Comparison of ENCODE assay signal across 8 cellular contexts in genomic region chr20:63626424-63627128, GRCh38. TPM values are rescaled to one million over a fixed set of nuclear protein-coding genes. Genes with fewer than 3 reads are reported as not detected.
DNase-seq lines count a peak whose midpoint lies in the region; ATAC-seq, FAIRE-seq and TF ChIP-seq lines count a peak whose summit lies in the region.

Gene GMEB2 (minus strand): TSS chr20:63627101. CDS start chr20:63619397, 7,704 bp downstream.

- FAIRE-seq in HepG2 (lab: Jason Lieb, UNC): no peak

- no peaks in the 10 kb centered on the region for H4K20me1 ChIP-seq in HepG2 (ENCODE audit: insufficient read depth, low read length)

- H3K9ac ChIP-seq in colonic mucosa (ENCODE audit: low read depth in 2 of 2, low read length in 2 of 2): peak within 1 kb of the TSS; percentile 89 to 100
- peak within 1 kb of the TSS; percentile 94 for H3K9ac ChIP-seq in HepG2 (ENCODE audit: insufficient read depth, low read depth, low read length)

- POLR2A ChIA-PET in HepG2 (lab: Yijun Ruan, JAX): interaction anchor here (0.6 to 4.6 kb wide), 32 partner anchors 8 to 1258 kb away, joined by 3 to 45 read pairs (median 4); partner anchors contain the start of genes ARFRP1, C20orf204, HELZ2 and PPDPF

- no TSS peak for BruUV-seq in HepG2 (replicated peaks; lab: Mats Ljungman, UMichigan)

- CTCF ChIA-PET in HepG2 (lab: Yijun Ruan, JAX; ENCODE audit: low intra/inter-chr PET ratio, low total read pairs): no interaction called here

- ATAC-seq in HG02840 (IDR thresholded peaks at IDR 0.05; ENCODE audit: low FRiP score, unreplicated experiment): peak; percentile 43
- peak; percentile 27 for ATAC-seq in HepG2

- no peak for TF ChIP-seq CTCF in WI38 (IDR thresholded peaks at IDR 0.05; ENCODE audit: low read depth, low read length)
- TF ChIP-seq CTCF in colonic mucosa (IDR thresholded peaks at IDR 0.05): no peak
- no peak for TF ChIP-seq CTCF in HepG2 (CRISPR knock-in tag; IDR thresholded peaks at IDR 0.05)

- intact Hi-C loops in colonic mucosa (cut with DNase I) (no loop called here), HepG2 (cut with micrococcal nuclease; ENCODE audit: unreplicated experiment) (loop anchor here (5.0 kb wide), 1 partner anchor 89 kb away; the partner anchor contains the start of gene PTK6)

- H3K4me3 ChIP-seq in WI38 (ENCODE audit: low read depth, low read length): peak within 1 kb of the TSS; percentile 94
- peak within 1 kb of the TSS; percentile 78 for H3K4me3 ChIP-seq in colonic mucosa
- H3K4me3 ChIP-seq in HepG2 (replicated peaks in 1 of 3; ENCODE audit: insufficient read depth in 1 of 3, low read depth in 2 of 3, low read length in 3 of 3): peak within 1 kb of the TSS; percentile 83 to 100 (median 98)

- H3K4me1 ChIP-seq in colonic mucosa (no peaks in the 10 kb centered on the region), HepG2 (ENCODE audit: insufficient read depth, low read length) (peaks cover 51% of the 10 kb centered on the region)

- TF ChIP-seq EP300 in HepG2 (IDR thresholded peaks at IDR 0.05; ENCODE audit: low read depth in 2 of 2, low read length in 2 of 2) (no peak), HepG2 (CRISPR knock-in tag; IDR thresholded peaks at IDR 0.05; ENCODE audit: borderline replicate concordance) (no peak)

- H3K4me2 ChIP-seq in HepG2 (ENCODE audit: low read depth, low read length): peak within 1 kb of the TSS; percentile 99

- H3K27me3 ChIP-seq in colonic mucosa: no peaks in the 10 kb centered on the region
- H3K27me3 ChIP-seq in HepG2 (ENCODE audit: control insufficient read depth in 1 of 2, insufficient read depth in 2 of 2, low read length in 2 of 2): no peaks in the 10 kb centered on the region; a peak in 1 of 5 replicates

- H3K79me2 ChIP-seq in HepG2 (ENCODE audit: insufficient read depth, low read length): peaks cover 34% of the 10 kb centered on the region

- H3K9me3 ChIP-seq in colonic mucosa: no peaks in the 10 kb centered on the region
- no peaks in the 10 kb centered on the region for H3K9me3 ChIP-seq in HepG2 (ENCODE audit: low read length)

- TF ChIP-seq POLR2A in HepG2 (IDR thresholded peaks at IDR 0.05; ENCODE audit: insufficient read depth in 1 of 2, low read depth in 2 of 2, low read length in 2 of 2): peak; percentile 44 to 83; a peak in 3 of 4 replicates

- TF ChIP-seq RAD21 in HepG2 (CRISPR knock-in tag; IDR thresholded peaks at IDR 0.05): peak; percentile 67

- WGBS in HepG2 (ENCODE audit: low lambda C conversion rate): 1% methylated on average over 13 of the region's 114 CpGs

- peak within 1 kb of the TSS; percentile 92 for H3K27ac ChIP-seq in colonic mucosa
- H3K27ac ChIP-seq in HepG2 (ENCODE audit: extremely low read length, insufficient read depth, low read length): peak within 1 kb of the TSS; percentile 86

- no peak within 1 kb of the TSS for H2AFZ ChIP-seq in HepG2 (ENCODE audit: low read length)

- no peaks in the 10 kb centered on the region for H3K36me3 ChIP-seq in colonic mucosa
- H3K36me3 ChIP-seq in HepG2 (replicated peaks in 1 of 2; ENCODE audit: control insufficient read depth in 1 of 2, insufficient read depth in 2 of 2, low read length in 2 of 2): peaks cover 0 to 2% of the 10 kb centered on the region in 2 experiments; a peak in 1 of 5 replicates

- DNase-seq in NCI-H2081 (lab: John Stamatoyannopoulos, UW) (peak; percentile 77 to 83), NCI-H2081 treated with DMSO at 0.1 percent for 48 hours (lab: John Stamatoyannopoulos, UW) (no peak), NCI-H2107 treated with DMSO at 0.1 percent for 48 hours (lab: John Stamatoyannopoulos, UW; ENCODE audit: unreplicated experiment) (peak; percentile 50), colonic mucosa (peak; percentile 61), HepG2 (ENCODE audit: low spot score) (peak; percentile 69)
- peak; percentile 59 to 93 for DNase-seq in stimulated activated CD4-positive, alpha-beta T cell treated with anti-CD3 and anti-CD28 coated beads, Interleukin-2, amount 100 ng/mL, for 48 hours

- in situ Hi-C loops in HepG2 (cut with HindIII; ENCODE audit: extremely low pct_ligation_motif_present, low pct_unique_long_range_greater_than_20kb): no loop called here

TF ChIP-seq in HepG2, 621 proteins besides CTCF, POLR2A, EP300 and RAD21 (continues in another document):
- TF ChIP-seq ZNF766 (CRISPR knock-in tag; IDR thresholded peaks at IDR 0.05; ENCODE audit: borderline replicate concordance) (peak; percentile 81; the same call in 1 of the 2 replicates), ZNF160 (CRISPR knock-in tag; IDR thresholded peaks at IDR 0.05) (peak; percentile 91), ELF3 (CRISPR knock-in tag; IDR thresholded peaks at IDR 0.05) (peak; percentile 31; the same call in 1 of the 2 replicates), ZNF234 (CRISPR knock-in tag; conservative IDR thresholded peaks at IDR 0.05) (0 out of 2 replicates have a peak, but pooled peaks have one; percentile 73), KDM3A (CRISPR knock-in tag; IDR thresholded peaks at IDR 0.05; ENCODE audit: low read depth) (0 out of 2 replicates have a peak, but pooled peaks have one; percentile 23), ZFP90 (CRISPR knock-in tag; IDR thresholded peaks at IDR 0.05; ENCODE audit: borderline replicate concordance) (peak; percentile 85), ELK4 (CRISPR knock-in tag; IDR thresholded peaks at IDR 0.05; ENCODE audit: borderline replicate concordance) (no peak), FOXO1 (CRISPR knock-in tag; IDR thresholded peaks at IDR 0.05) (no peak; the same call in 1 of the 2 replicates), GABPA (IDR thresholded peaks at IDR 0.05; ENCODE audit: low read depth, low read length) (peak; percentile 49), GABPA (CRISPR knock-in tag; IDR thresholded peaks at IDR 0.05; ENCODE audit: low read depth) (no peak), ZNF562 (CRISPR knock-in tag; IDR thresholded peaks at IDR 0.05; ENCODE audit: borderline replicate concordance) (no peak)

RNA-seq across cellular contexts. Expression of gene GMEB2, which starts in this region (rescaled TPM):
- total RNA-seq in colonic mucosa: 10 to 100 TPM; 11.5 to 14.8 TPM
- total RNA-seq in HepG2 (2016; rRNA removed; fragmentation: Illumina TruSeq; extraction: Trizol): 11.6 and 12.4 TPM in 2 replicates
- 2.2 and 2.3 TPM in 2 replicates for total RNA-seq in HepG2 (2016; cell fraction: cytosol; rRNA removed; fragmentation: Illumina TruSeq; extraction: Trizol; ENCODE audit: low read depth)
- 9.6 and 12.4 TPM in 2 replicates for total RNA-seq in HepG2 (2016; cell fraction: insoluble cytoplasmic fraction; rRNA removed; fragmentation: Illumina TruSeq; extraction: Trizol)
- total RNA-seq in HepG2 (2016; cell fraction: membrane; rRNA removed; fragmentation: Illumina TruSeq; extraction: Trizol): 6.9 and 7.8 TPM in 2 replicates
- total RNA-seq in HepG2 (2016; cell fraction: nucleus; rRNA removed; fragmentation: Illumina TruSeq; extraction: Trizol): 7.8 and 10.3 TPM in 2 replicates
- 10.6 and 11.5 TPM in 2 replicates for polyA plus RNA-seq in HepG2 (2011; rRNA removed)
- polyA plus RNA-seq in HepG2 (2011; cell fraction: cytosol; rRNA removed): 8.5 and 9.9 TPM in 2 replicates
- polyA plus RNA-seq in HepG2 (2011; cell fraction: nucleus; rRNA removed): 20.2 and 24.4 TPM in 2 replicates
- 6.9 and 8.7 TPM in 2 replicates for polyA plus RNA-seq in HepG2 (2012)
- 1.5 TPM in 2 replicates for polyA plus RNA-seq in HepG2 (2016; cell fraction: cytosol; fragmentation: Illumina TruSeq; extraction: Trizol; ENCODE audit: low read depth)
- 9.6 and 12.8 TPM in 2 replicates for polyA plus RNA-seq in HepG2 (2016; cell fraction: insoluble cytoplasmic fraction; fragmentation: Illumina TruSeq; extraction: Trizol; ENCODE audit: low read depth)
- polyA plus RNA-seq in HepG2 (2016; cell fraction: membrane; fragmentation: Illumina TruSeq; extraction: Trizol; ENCODE audit: low read depth): 3.9 and 4.4 TPM in 2 replicates
- 17.0 TPM in 2 replicates for polyA plus RNA-seq in HepG2 (2016; cell fraction: nucleus; fragmentation: Illumina TruSeq; extraction: Trizol; ENCODE audit: insufficient read depth, low read depth)
- 9.4 and 15.1 TPM in 2 replicates for polyA minus RNA-seq in HepG2 (2011; rRNA and poly(A)+ RNA removed; ENCODE audit: low replicate concordance)
- polyA minus RNA-seq in HepG2 (2011; cell fraction: cytosol; rRNA and poly(A)+ RNA removed): 6.5 and 6.7 TPM in 2 replicates
- 5.6 and 6.2 TPM in 2 replicates for polyA minus RNA-seq in HepG2 (2011; cell fraction: nucleus; rRNA and poly(A)+ RNA removed)
